In genomic region chr5:79840085-79840990, GRCh38 we compare ENCODE assay signal across 2 cellular contexts.
TF ChIP-seq lines count a peak whose summit lies in the region.

No MANE protein-coding gene starts in this region.

TF ChIP-seq in H1, 55 proteins besides CTCF, POLR2A, EP300 and RAD21:
- TF ChIP-seq POU5F1 (IDR thresholded peaks at IDR 0.05; ENCODE audit: low read depth, low read length), result no peak
- no peak for TF ChIP-seq HDAC2 (IDR thresholded peaks at IDR 0.05; ENCODE audit: borderline replicate concordance in 1 of 2, low read depth in 2 of 2, low read length in 2 of 2)

TF ChIP-seq in GM12891, 5 proteins besides CTCF, POLR2A, EP300 and RAD21:
- TF ChIP-seq POU2F2 (IDR thresholded peaks at IDR 0.05; ENCODE audit: low read depth, low read length) (no peak), SPI1 (IDR thresholded peaks at IDR 0.05; ENCODE audit: low read depth, low read length) (no peak), TAF1 (IDR thresholded peaks at IDR 0.05; ENCODE audit: low read depth, low read length) (no peak), POLR2AphosphoS5 (IDR thresholded peaks at IDR 0.05; ENCODE audit: low read depth, low read length) (no peak), PAX5 (IDR thresholded peaks at IDR 0.05; ENCODE audit: insufficient read depth, low read length, severe bottlenecking) (no peak)
